1 cellular context compared by ENCODE assay signal in the genomic region with DNA sequence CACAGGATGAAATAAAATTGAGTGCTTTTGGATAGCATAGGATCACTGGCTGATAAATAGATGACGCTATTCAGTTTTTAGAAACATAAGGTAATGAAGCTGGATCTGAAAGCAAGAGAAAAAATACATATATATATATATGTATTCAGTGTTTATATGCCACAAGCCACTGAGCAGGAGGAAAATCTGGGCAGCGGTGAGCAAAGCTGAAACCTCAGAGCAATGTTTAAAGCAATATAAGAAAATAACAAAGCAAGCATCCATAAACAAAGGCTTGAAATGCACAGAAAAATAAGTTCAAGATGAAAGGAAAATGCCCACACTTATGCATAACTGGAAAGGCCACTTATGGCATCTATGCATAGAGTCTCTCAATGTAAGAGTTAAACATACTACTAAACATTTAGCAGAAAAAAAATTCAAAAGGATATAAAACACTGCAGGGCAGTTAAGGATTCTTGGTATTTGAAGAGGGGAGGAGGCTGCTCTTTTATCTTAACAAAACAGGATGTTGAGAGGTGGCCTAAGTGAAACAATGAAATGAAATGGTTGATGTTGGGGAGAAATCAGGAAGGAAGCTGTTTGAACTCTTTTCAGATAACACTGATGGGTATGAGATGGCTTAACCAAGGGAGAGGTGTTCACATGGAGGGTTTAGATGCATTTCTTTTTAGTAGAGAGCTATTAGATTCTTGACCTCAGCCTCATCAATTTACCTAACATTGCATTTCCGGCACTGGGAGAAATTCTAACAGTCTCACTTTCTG.
TF ChIP-seq lines count a peak whose summit lies in the region.

No MANE protein-coding gene starts in this region.

TF ChIP-seq in SK-N-SH treated with all-trans-retinoic acid at 6 μM for 48 hours, 23 proteins besides CTCF, POLR2A, EP300 and RAD21 (continued from another document):
- TF ChIP-seq, protein P1, sequence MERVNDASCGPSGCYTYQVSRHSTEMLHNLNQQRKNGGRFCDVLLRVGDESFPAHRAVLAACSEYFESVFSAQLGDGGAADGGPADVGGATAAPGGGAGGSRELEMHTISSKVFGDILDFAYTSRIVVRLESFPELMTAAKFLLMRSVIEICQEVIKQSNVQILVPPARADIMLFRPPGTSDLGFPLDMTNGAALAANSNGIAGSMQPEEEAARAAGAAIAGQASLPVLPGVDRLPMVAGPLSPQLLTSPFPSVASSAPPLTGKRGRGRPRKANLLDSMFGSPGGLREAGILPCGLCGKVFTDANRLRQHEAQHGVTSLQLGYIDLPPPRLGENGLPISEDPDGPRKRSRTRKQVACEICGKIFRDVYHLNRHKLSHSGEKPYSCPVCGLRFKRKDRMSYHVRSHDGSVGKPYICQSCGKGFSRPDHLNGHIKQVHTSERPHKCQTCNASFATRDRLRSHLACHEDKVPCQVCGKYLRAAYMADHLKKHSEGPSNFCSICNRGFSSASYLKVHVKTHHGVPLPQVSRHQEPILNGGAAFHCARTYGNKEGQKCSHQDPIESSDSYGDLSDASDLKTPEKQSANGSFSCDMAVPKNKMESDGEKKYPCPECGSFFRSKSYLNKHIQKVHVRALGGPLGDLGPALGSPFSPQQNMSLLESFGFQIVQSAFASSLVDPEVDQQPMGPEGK (CRISPR knock-in tag; IDR thresholded peaks at IDR 0.05; ENCODE audit: borderline replicate concordance), result no peak
- TF ChIP-seq, protein P2, sequence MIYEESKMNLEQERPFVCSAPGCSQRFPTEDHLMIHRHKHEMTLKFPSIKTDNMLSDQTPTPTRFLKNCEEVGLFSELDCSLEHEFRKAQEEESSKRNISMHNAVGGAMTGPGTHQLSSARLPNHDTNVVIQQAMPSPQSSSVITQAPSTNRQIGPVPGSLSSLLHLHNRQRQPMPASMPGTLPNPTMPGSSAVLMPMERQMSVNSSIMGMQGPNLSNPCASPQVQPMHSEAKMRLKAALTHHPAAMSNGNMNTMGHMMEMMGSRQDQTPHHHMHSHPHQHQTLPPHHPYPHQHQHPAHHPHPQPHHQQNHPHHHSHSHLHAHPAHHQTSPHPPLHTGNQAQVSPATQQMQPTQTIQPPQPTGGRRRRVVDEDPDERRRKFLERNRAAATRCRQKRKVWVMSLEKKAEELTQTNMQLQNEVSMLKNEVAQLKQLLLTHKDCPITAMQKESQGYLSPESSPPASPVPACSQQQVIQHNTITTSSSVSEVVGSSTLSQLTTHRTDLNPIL (CRISPR knock-in tag; IDR thresholded peaks at IDR 0.05; ENCODE audit: low read depth), result no peak
- no peak for TF ChIP-seq BACH2 (CRISPR knock-in tag; IDR thresholded peaks at IDR 0.05; ENCODE audit: borderline replicate concordance)
- no peak for TF ChIP-seq ESRRG (CRISPR knock-in tag; IDR thresholded peaks at IDR 0.05)
